ENCODE assay signal across 22 cellular contexts in genomic region chr4:38717604-38718003, GRCh38. TPM values are rescaled to one million over a fixed set of nuclear protein-coding genes. Genes with fewer than 3 reads are reported as not detected.
A peak's percentile ranks its signal among the peaks of the same experiment; 100 is the strongest.
DNase-seq lines count a peak whose midpoint lies in the region; ATAC-seq, FAIRE-seq and TF ChIP-seq lines count a peak whose summit lies in the region.
"Had no signal": no experiment of that assay in that cellular context is flagged by ENCODE, and none has a peak within 500 bp of the region (broad histone marks: within the 10 kb centered on the region; RNA-seq: fewer than 3 reads in every experiment).

No MANE protein-coding gene starts in this region.

- H3K4me3 Mint-ChIP-seq in stimulated activated effector memory CD8-positive, alpha-beta T cell treated with anti-CD3 and anti-CD28 coated beads, Interleukin-12 subunit alpha, Interleukin-12 subunit beta, amount 100 ng/mL, for 72 hours, result no peak overlapping the region
- H3K4me3 Mint-ChIP-seq: CD4-positive, CD25-positive, alpha-beta regulatory T cell; neural crest cell; stimulated activated naive B cell treated with anti-CD40 and anti-IgM and Interleukin-4, amounts not matched to agents 10 μg/mL and 1 μg/mL and 100 μg/mL, for 72 hours had no signal

- TF ChIP-seq CTCF in bronchial epithelial cell (IDR thresholded peaks at IDR 0.05; ENCODE audit: insufficient read depth, low read length, severe bottlenecking), result no peak

- no peak for FAIRE-seq in bronchial epithelial cell (lab: Jason Lieb, UNC)
- FAIRE-seq: colon, H1, kidney had no signal

- peaks cover 8% of the 10 kb centered on the region for H3K4me1 Mint-ChIP-seq in stimulated activated effector memory CD8-positive, alpha-beta T cell treated with anti-CD3 and anti-CD28 coated beads, Interleukin-12 subunit alpha, Interleukin-12 subunit beta, amount 100 ng/mL, for 72 hours
- H3K4me1 Mint-ChIP-seq: CD4-positive, CD25-positive, alpha-beta regulatory T cell; neural crest cell had no signal

- no peak overlapping the region for H3K4me3 ChIP-seq in bronchial epithelial cell (ENCODE audit: low read depth, low read length)
- H3K4me3 ChIP-seq: psoas muscle, tibial nerve had no signal

- DNase-seq in Right ventricle myocardium inferior (ENCODE audit: missing footprints) (no peak), cardiac septum (ENCODE audit: low spot score) (no peak), bronchial epithelial cell (ENCODE audit: low read depth) (peak; percentile 41), glomerular endothelial cell (ENCODE audit: extremely low read depth, low read depth, low spot score) (peak; percentile 54), NCI-H1436 (lab: John Stamatoyannopoulos, UW) (no peak), NCI-H1417 (lab: John Stamatoyannopoulos, UW) (no peak)
- DNase-seq in stimulated activated effector memory CD8-positive, alpha-beta T cell treated with anti-CD3 and anti-CD28 coated beads, Interleukin-12 subunit alpha, Interleukin-12 subunit beta, amount 100 ng/mL, for 72 hours (ENCODE audit: low spot score in 2 of 2), result no peak
- DNase-seq: activated CD4-positive, alpha-beta T cell treated with anti-CD3 and anti-CD28 coated beads, Interleukin-2, amount 50 U/mL, for 4 hours; activated gamma-delta T cell treated with Interleukin-2 at 50 U/mL for 16 hours; amygdala; CD4-positive, CD25-positive, alpha-beta regulatory T cell; kidney; NCI-H187 treated with DMSO at 0.1 percent for 48 hours; NCI-H524; psoas muscle; SHP77; stimulated activated naive B cell treated with anti-CD40 and anti-IgM and Interleukin-4, amounts not matched to agents 10 μg/mL and 1 μg/mL and 100 μg/mL, for 72 hours had no signal

- no peaks in the 10 kb centered on the region for H3K36me3 Mint-ChIP-seq in stimulated activated effector memory CD8-positive, alpha-beta T cell treated with anti-CD3 and anti-CD28 coated beads, Interleukin-12 subunit alpha, Interleukin-12 subunit beta, amount 100 ng/mL, for 72 hours
- H3K36me3 Mint-ChIP-seq: stimulated activated naive B cell treated with anti-CD40 and anti-IgM and Interleukin-4, amounts not matched to agents 10 μg/mL and 1 μg/mL and 100 μg/mL, for 72 hours had no signal

- peaks cover 11% of the 10 kb centered on the region for H3K9me3 Mint-ChIP-seq in stimulated activated effector memory CD8-positive, alpha-beta T cell treated with anti-CD3 and anti-CD28 coated beads, Interleukin-12 subunit alpha, Interleukin-12 subunit beta, amount 100 ng/mL, for 72 hours
- H3K9me3 Mint-ChIP-seq: stimulated activated naive B cell treated with anti-CD40 and anti-IgM and Interleukin-4, amounts not matched to agents 10 μg/mL and 1 μg/mL and 100 μg/mL, for 72 hours had no signal

- ATAC-seq in Right ventricle myocardium inferior (peak; percentile 89), HG02981 (IDR thresholded peaks at IDR 0.05; ENCODE audit: unreplicated experiment) (no peak)
- peak; percentile 80 for ATAC-seq in stimulated activated effector memory CD8-positive, alpha-beta T cell treated with anti-CD3 and anti-CD28 coated beads, Interleukin-12 subunit alpha, Interleukin-12 subunit beta, amount 100 ng/mL, for 72 hours
- ATAC-seq: stimulated activated naive B cell treated with anti-CD40 and anti-IgM and Interleukin-4, amounts not matched to agents 10 μg/mL and 1 μg/mL and 100 μg/mL, for 72 hours had no signal

- H3K36me3 ChIP-seq in bronchial epithelial cell (ENCODE audit: control insufficient read depth, insufficient read depth, low read length), result no peaks in the 10 kb centered on the region
- H3K36me3 ChIP-seq: tibial nerve had no signal

- no peaks in the 10 kb centered on the region for H3K27me3 ChIP-seq in bronchial epithelial cell (ENCODE audit: control insufficient read depth, insufficient read depth, low read length)
- H3K27me3 ChIP-seq: tibial nerve had no signal

- no peak overlapping the region for H3K27ac Mint-ChIP-seq in stimulated activated effector memory CD8-positive, alpha-beta T cell treated with anti-CD3 and anti-CD28 coated beads, Interleukin-12 subunit alpha, Interleukin-12 subunit beta, amount 100 ng/mL, for 72 hours
- H3K27ac Mint-ChIP-seq: CD4-positive, CD25-positive, alpha-beta regulatory T cell; stimulated activated naive B cell treated with anti-CD40 and anti-IgM and Interleukin-4, amounts not matched to agents 10 μg/mL and 1 μg/mL and 100 μg/mL, for 72 hours had no signal

- intact Hi-C loops in Right ventricle myocardium inferior (cut with DNase I) (no loop called here), cardiac septum (cut with DNase I) (no loop called here)

RNA-seq across cellular contexts. Expression of gene KLF3, which starts 53.6 kb away (rescaled TPM):
- 18.9 TPM for total RNA-seq in Right ventricle myocardium inferior
- total RNA-seq in cardiac septum, result 25.3 TPM
- total RNA-seq in bronchial epithelial cell, result 33.4 and 41.9 TPM in 2 replicates
- 39.7 and 56.9 TPM in 2 replicates for total RNA-seq in glomerular endothelial cell

Comparison
In these comparisons a context has a peak if more than half of its experiments do, and no peak if none do; other contexts are left out.
1. DNase-seq: peak in bronchial epithelial cell (single experiment) and glomerular endothelial cell (single experiment); none in Right ventricle myocardium inferior (single experiment), cardiac septum (single experiment), stimulated activated effector memory CD8-positive, alpha-beta T cell treated with anti-CD3 and anti-CD28 coated beads, Interleukin-12 subunit alpha, Interleukin-12 subunit beta, amount 100 ng/mL, for 72 hours (0 of 2), NCI-H1436 (single experiment) and NCI-H1417 (0 of 3).